Comparison of ENCODE assay signal across 2 cellular contexts in the genomic region with DNA sequence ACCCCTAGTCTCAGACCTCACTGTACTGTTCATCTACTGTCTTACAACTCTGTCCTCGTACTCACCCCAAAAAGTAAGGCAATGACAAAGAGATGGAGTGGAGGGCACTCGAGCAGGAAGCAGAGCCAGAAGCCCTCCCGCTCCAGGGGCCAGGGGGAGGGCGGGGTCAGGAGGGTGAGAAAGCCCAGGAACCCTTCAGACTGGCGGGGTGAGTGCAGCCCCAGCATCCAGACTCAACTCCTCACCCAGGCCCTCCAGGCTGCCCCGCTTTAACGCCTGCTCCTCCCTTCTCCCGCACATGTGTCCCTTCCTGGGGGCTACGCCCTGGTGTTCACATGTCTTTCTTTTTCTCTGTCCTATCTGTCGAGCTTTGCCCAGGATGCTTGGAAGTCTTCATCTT.
TF ChIP-seq lines count a peak whose summit lies in the region.

No MANE protein-coding gene starts in this region.

TF ChIP-seq in A549, 52 proteins besides CTCF, POLR2A, EP300 and RAD21:
- TF ChIP-seq NR3C1 (IDR thresholded peaks at IDR 0.05), result no peak
- TF ChIP-seq, protein P1, sequence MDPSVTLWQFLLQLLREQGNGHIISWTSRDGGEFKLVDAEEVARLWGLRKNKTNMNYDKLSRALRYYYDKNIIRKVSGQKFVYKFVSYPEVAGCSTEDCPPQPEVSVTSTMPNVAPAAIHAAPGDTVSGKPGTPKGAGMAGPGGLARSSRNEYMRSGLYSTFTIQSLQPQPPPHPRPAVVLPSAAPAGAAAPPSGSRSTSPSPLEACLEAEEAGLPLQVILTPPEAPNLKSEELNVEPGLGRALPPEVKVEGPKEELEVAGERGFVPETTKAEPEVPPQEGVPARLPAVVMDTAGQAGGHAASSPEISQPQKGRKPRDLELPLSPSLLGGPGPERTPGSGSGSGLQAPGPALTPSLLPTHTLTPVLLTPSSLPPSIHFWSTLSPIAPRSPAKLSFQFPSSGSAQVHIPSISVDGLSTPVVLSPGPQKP (IDR thresholded peaks at IDR 0.05; ENCODE audit: low read depth, low read length), result no peak
- TF ChIP-seq KDM1A (IDR thresholded peaks at IDR 0.05; ENCODE audit: low read depth), result no peak
- no peak for TF ChIP-seq EHF (CRISPR knock-in tag; IDR thresholded peaks at IDR 0.05)
- no peak for TF ChIP-seq JUN (IDR thresholded peaks at IDR 0.05)
- TF ChIP-seq RNF2 (IDR thresholded peaks at IDR 0.05; ENCODE audit: borderline replicate concordance, low read depth), result no peak
- TF ChIP-seq, protein P2, sequence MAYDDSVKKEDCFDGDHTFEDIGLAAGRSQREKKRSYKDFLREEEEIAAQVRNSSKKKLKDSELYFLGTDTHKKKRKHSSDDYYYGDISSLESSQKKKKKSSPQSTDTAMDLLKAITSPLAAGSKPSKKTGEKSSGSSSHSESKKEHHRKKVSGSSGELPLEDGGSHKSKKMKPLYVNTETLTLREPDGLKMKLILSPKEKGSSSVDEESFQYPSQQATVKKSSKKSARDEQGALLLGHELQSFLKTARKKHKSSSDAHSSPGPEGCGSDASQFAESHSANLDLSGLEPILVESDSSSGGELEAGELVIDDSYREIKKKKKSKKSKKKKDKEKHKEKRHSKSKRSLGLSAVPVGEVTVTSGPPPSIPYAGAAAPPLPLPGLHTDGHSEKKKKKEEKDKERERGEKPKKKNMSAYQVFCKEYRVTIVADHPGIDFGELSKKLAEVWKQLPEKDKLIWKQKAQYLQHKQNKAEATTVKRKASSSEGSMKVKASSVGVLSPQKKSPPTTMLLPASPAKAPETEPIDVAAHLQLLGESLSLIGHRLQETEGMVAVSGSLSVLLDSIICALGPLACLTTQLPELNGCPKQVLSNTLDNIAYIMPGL (CRISPR knock-in tag; IDR thresholded peaks at IDR 0.05; ENCODE audit: borderline replicate concordance), result no peak
- no peak for TF ChIP-seq MAX (IDR thresholded peaks at IDR 0.05)
- TF ChIP-seq ESRRA (IDR thresholded peaks at IDR 0.05; ENCODE audit: borderline replicate concordance, low read length), result no peak
- no peak for TF ChIP-seq CHD4 (IDR thresholded peaks at IDR 0.05; ENCODE audit: borderline replicate concordance)
- TF ChIP-seq BHLHE40 (IDR thresholded peaks at IDR 0.05; ENCODE audit: low read depth, low read length), result no peak
- no peak for TF ChIP-seq CEBPB (IDR thresholded peaks at IDR 0.05)
- no peak for TF ChIP-seq ZC3H11A (IDR thresholded peaks at IDR 0.05)
- TF ChIP-seq HOXB13 (CRISPR knock-in tag; IDR thresholded peaks at IDR 0.05; ENCODE audit: low read depth), result no peak
- TF ChIP-seq HEYL (CRISPR knock-in tag; IDR thresholded peaks at IDR 0.05), result no peak
- TF ChIP-seq NFE2L2 (conservative IDR thresholded peaks at IDR 0.05; ENCODE audit: low read length), result no peak
- TF ChIP-seq HOXA7 (CRISPR knock-in tag; IDR thresholded peaks at IDR 0.05), result no peak
- no peak for TF ChIP-seq PHF8 (IDR thresholded peaks at IDR 0.05; ENCODE audit: borderline replicate concordance, low read depth)
- no peak for TF ChIP-seq KDM5A (IDR thresholded peaks at IDR 0.05)
- no peak for TF ChIP-seq GATA3 (IDR thresholded peaks at IDR 0.05; ENCODE audit: borderline replicate concordance)

TF ChIP-seq in IMR-90, 13 proteins besides CTCF, POLR2A, EP300 and RAD21:
- TF ChIP-seq NFE2L2 (IDR thresholded peaks at IDR 0.05; ENCODE audit: low read depth, low read length) (no peak), MAZ (IDR thresholded peaks at IDR 0.05; ENCODE audit: borderline replicate concordance, low read depth, low read length) (no peak), CEBPB (IDR thresholded peaks at IDR 0.05; ENCODE audit: low read depth, low read length) (no peak), MXI1 (IDR thresholded peaks at IDR 0.05; ENCODE audit: borderline replicate concordance, low read depth, low read length) (no peak), BHLHE40 (IDR thresholded peaks at IDR 0.05; ENCODE audit: low read depth, low read length) (no peak), RCOR1 (IDR thresholded peaks at IDR 0.05; ENCODE audit: insufficient replicate concordance, low read length) (no peak), SMC3 (IDR thresholded peaks at IDR 0.05; ENCODE audit: low read depth, low read length) (no peak), FOS (IDR thresholded peaks at IDR 0.05; ENCODE audit: low read depth, low read length) (no peak), MAFK (IDR thresholded peaks at IDR 0.05; ENCODE audit: low read depth, low read length) (no peak), CHD1 (IDR thresholded peaks at IDR 0.05; ENCODE audit: low read depth, low read length) (no peak), RFX5 (IDR thresholded peaks at IDR 0.05; ENCODE audit: low read depth, low read length) (no peak)
- TF ChIP-seq, protein P1 (IDR thresholded peaks at IDR 0.05; ENCODE audit: borderline replicate concordance, low read depth, low read length), result no peak
